In genomic region chr4:150145090-150145949, GRCh38 we compare ENCODE assay signal across 15 cellular contexts.
A peak's percentile ranks its signal among the peaks of the same experiment; 100 is the strongest.
DNase-seq lines count a peak whose midpoint lies in the region; ATAC-seq, FAIRE-seq and TF ChIP-seq lines count a peak whose summit lies in the region.
"Had no signal": no experiment of that assay in that cellular context is flagged by ENCODE, and none has a peak within 500 bp of the region (broad histone marks: within the 10 kb centered on the region; RNA-seq: fewer than 3 reads in every experiment).

No MANE protein-coding gene starts in this region.

- ATAC-seq in HepG2 (peak; percentile 49; the same call in 1 of the 3 replicates), right lobe of liver (no peak), upper lobe of right lung (peak; percentile 29), GM21381 (IDR thresholded peaks at IDR 0.05; ENCODE audit: unreplicated experiment) (no peak)
- ATAC-seq: activated CD8-positive, alpha-beta T cell treated with anti-CD3 and anti-CD28 coated beads for 36 hours had no signal

- no peaks in the 10 kb centered on the region for H3K27me3 ChIP-seq in HepG2 (ENCODE audit: control insufficient read depth in 1 of 2, insufficient read depth in 2 of 2, low read length in 2 of 2)
- no peaks in the 10 kb centered on the region for H3K27me3 ChIP-seq in right lobe of liver
- no peaks in the 10 kb centered on the region for H3K27me3 ChIP-seq in adipocyte (replicated peaks; ENCODE audit: control insufficient read depth, insufficient read depth, low read length)
- H3K27me3 ChIP-seq in upper lobe of right lung: no peaks in the 10 kb centered on the region
- H3K27me3 ChIP-seq: transverse colon had no signal

- FAIRE-seq in HepG2 (lab: Jason Lieb, UNC): no peak

- no peak overlapping the region for H3K4me3 Mint-ChIP-seq in glutamatergic neuron (ENCODE audit: unreplicated experiment)
- no peak overlapping the region for H3K4me3 Mint-ChIP-seq in T-helper 2 cell treated with Interferon-gamma antibody and Interleukin-4, amounts not matched to agents 5 μg/mL and 100 μg/mL, for 36 hours
- H3K4me3 Mint-ChIP-seq: activated CD8-positive, alpha-beta T cell treated with anti-CD3 and anti-CD28 coated beads for 36 hours had no signal

- BruUV-seq in HepG2 (replicated peaks; lab: Mats Ljungman, UMichigan): no TSS peak

- H3K4me2 ChIP-seq in HepG2 (ENCODE audit: low read depth, low read length): no peak overlapping the region

- peaks cover 4% of the 10 kb centered on the region for H3K27me3 Mint-ChIP-seq in glutamatergic neuron (ENCODE audit: unreplicated experiment)
- peaks cover 7% of the 10 kb centered on the region for H3K27me3 Mint-ChIP-seq in T-helper 2 cell treated with Interferon-gamma antibody and Interleukin-4, amounts not matched to agents 5 μg/mL and 100 μg/mL, for 36 hours (ENCODE audit: low read depth)

- H3K27ac Mint-ChIP-seq in glutamatergic neuron (ENCODE audit: unreplicated experiment): no peak overlapping the region
- H3K27ac Mint-ChIP-seq in T-helper 2 cell treated with Interferon-gamma antibody and Interleukin-4, amounts not matched to agents 5 μg/mL and 100 μg/mL, for 36 hours: no peak overlapping the region
- H3K27ac Mint-ChIP-seq: activated CD8-positive, alpha-beta T cell treated with anti-CD3 and anti-CD28 coated beads for 36 hours had no signal

- no peaks in the 10 kb centered on the region for H4K20me1 ChIP-seq in HepG2 (ENCODE audit: insufficient read depth, low read length)

- DNase-seq in HepG2 (ENCODE audit: low spot score) (no peak), right lobe of liver (no peak), adipocyte (ENCODE audit: low read depth) (peak; percentile 44), glutamatergic neuron (no peak), upper lobe of right lung (no peak), dedifferentiated amniotic fluid mesenchymal stem cell (ENCODE audit: extremely low spot score) (no peak)
- DNase-seq in T-helper 2 cell treated with Interferon-gamma antibody and Interleukin-4, amounts not matched to agents 5 μg/mL and 100 μg/mL, for 36 hours (ENCODE audit: low spot score): no peak
- DNase-seq: activated CD8-positive, alpha-beta T cell treated with anti-CD3 and anti-CD28 coated beads for 36 hours; DMS153; Kasumi-1; NCI-H187; SHP77; transverse colon had no signal

- H3K36me3 Mint-ChIP-seq in glutamatergic neuron (ENCODE audit: unreplicated experiment): no peaks in the 10 kb centered on the region
- no peaks in the 10 kb centered on the region for H3K36me3 Mint-ChIP-seq in T-helper 2 cell treated with Interferon-gamma antibody and Interleukin-4, amounts not matched to agents 5 μg/mL and 100 μg/mL, for 36 hours (ENCODE audit: low read depth)

- H2AFZ ChIP-seq in HepG2 (ENCODE audit: low read length): no peak overlapping the region

- no peak for TF ChIP-seq EP300 in HepG2 (IDR thresholded peaks at IDR 0.05; ENCODE audit: low read depth in 2 of 2, low read length in 2 of 2)
- TF ChIP-seq EP300 in HepG2 (CRISPR knock-in tag; IDR thresholded peaks at IDR 0.05; ENCODE audit: borderline replicate concordance): no peak

- no peak for TF ChIP-seq CTCF in HepG2 (CRISPR knock-in tag; IDR thresholded peaks at IDR 0.05)
- no peak for TF ChIP-seq CTCF in right lobe of liver (IDR thresholded peaks at IDR 0.05)
- TF ChIP-seq CTCF in glutamatergic neuron (IDR thresholded peaks at IDR 0.05; ENCODE audit: partially characterized antibody, unreplicated experiment): peak; percentile 25
- peak; percentile 18 for TF ChIP-seq CTCF in upper lobe of right lung (IDR thresholded peaks at IDR 0.05)

- H3K4me1 ChIP-seq in HepG2 (ENCODE audit: insufficient read depth, low read length) (no peaks in the 10 kb centered on the region), right lobe of liver (no peaks in the 10 kb centered on the region), adipocyte (ENCODE audit: control insufficient read depth, insufficient read depth, low read length) (peaks cover 26% of the 10 kb centered on the region), upper lobe of right lung (peaks cover 10% of the 10 kb centered on the region)
- H3K4me1 ChIP-seq: prostate gland had no signal

- H3K4me3 ChIP-seq in HepG2 (replicated peaks in 1 of 3; ENCODE audit: insufficient read depth in 1 of 3, low read depth in 2 of 3, low read length in 3 of 3) (no peak overlapping the region), right lobe of liver (no peak overlapping the region), adipocyte (ENCODE audit: low read length) (no peak overlapping the region), upper lobe of right lung (no peak overlapping the region)
- H3K4me3 ChIP-seq: prostate gland, transverse colon had no signal

- H3K79me2 ChIP-seq in HepG2 (ENCODE audit: insufficient read depth, low read length): no peaks in the 10 kb centered on the region

- intact Hi-C loops in HepG2 (cut with micrococcal nuclease; ENCODE audit: unreplicated experiment): no loop called here
- intact Hi-C loops in right lobe of liver (cut with DNase I): no loop called here
- intact Hi-C loops in upper lobe of right lung (cut with DNase I): no loop called here

- in situ Hi-C loops in HepG2 (cut with HindIII; ENCODE audit: extremely low pct_ligation_motif_present, low pct_unique_long_range_greater_than_20kb): no loop called here

- no peak for TF ChIP-seq RAD21 in HepG2 (CRISPR knock-in tag; IDR thresholded peaks at IDR 0.05)

- H3K27ac ChIP-seq in HepG2 (ENCODE audit: extremely low read length, insufficient read depth, low read length) (no peak overlapping the region), right lobe of liver (no peak overlapping the region), upper lobe of right lung (no peak overlapping the region)
- H3K27ac ChIP-seq: prostate gland, transverse colon had no signal

- H3K36me3 ChIP-seq in HepG2 (replicated peaks in 1 of 2; ENCODE audit: control insufficient read depth in 1 of 2, insufficient read depth in 2 of 2, low read length in 2 of 2) (no peaks in the 10 kb centered on the region), right lobe of liver (no peaks in the 10 kb centered on the region), adipocyte (ENCODE audit: control insufficient read depth, insufficient read depth, low read length, severe bottlenecking) (no peaks in the 10 kb centered on the region), upper lobe of right lung (no peaks in the 10 kb centered on the region)
- H3K36me3 ChIP-seq: prostate gland, transverse colon had no signal

- TF ChIP-seq POLR2A in HepG2 (IDR thresholded peaks at IDR 0.05; ENCODE audit: insufficient read depth in 1 of 2, low read depth in 2 of 2, low read length in 2 of 2) (no peak), right lobe of liver (IDR thresholded peaks at IDR 0.05) (no peak)

- H3K4me1 Mint-ChIP-seq in glutamatergic neuron (ENCODE audit: low read depth, unreplicated experiment): peaks cover 2% of the 10 kb centered on the region
- H3K4me1 Mint-ChIP-seq in T-helper 2 cell treated with Interferon-gamma antibody and Interleukin-4, amounts not matched to agents 5 μg/mL and 100 μg/mL, for 36 hours (ENCODE audit: low read depth): peaks cover 4% of the 10 kb centered on the region

- 0% methylated on average over 1 of the region's 1 CpG for whole genome bisulfite sequencing in HepG2 (ENCODE audit: low lambda C conversion rate)
- 15% methylated on average over 1 of the region's 1 CpG for WGBS in right lobe of liver (ENCODE audit: insufficient coverage, low coverage, low lambda C conversion rate, missing lambda C conversion rate)

- POLR2A ChIA-PET in HepG2 (lab: Yijun Ruan, JAX): no interaction called here

- H3K9me3 Mint-ChIP-seq in glutamatergic neuron (ENCODE audit: unreplicated experiment): no peaks in the 10 kb centered on the region
- H3K9me3 Mint-ChIP-seq in T-helper 2 cell treated with Interferon-gamma antibody and Interleukin-4, amounts not matched to agents 5 μg/mL and 100 μg/mL, for 36 hours: peaks cover 6% of the 10 kb centered on the region
- H3K9me3 Mint-ChIP-seq: activated CD8-positive, alpha-beta T cell treated with anti-CD3 and anti-CD28 coated beads for 36 hours had no signal

- no peaks in the 10 kb centered on the region for H3K9me3 ChIP-seq in HepG2 (ENCODE audit: low read length)
- no peaks in the 10 kb centered on the region for H3K9me3 ChIP-seq in right lobe of liver
- H3K9me3 ChIP-seq in adipocyte (ENCODE audit: control insufficient read depth, low read length): no peaks in the 10 kb centered on the region
- H3K9me3 ChIP-seq in upper lobe of right lung: no peaks in the 10 kb centered on the region
- H3K9me3 ChIP-seq: prostate gland, transverse colon had no signal

- H3K9ac ChIP-seq in HepG2 (ENCODE audit: insufficient read depth, low read depth, low read length) (no peak overlapping the region), adipocyte (ENCODE audit: low read length) (no peak overlapping the region)

- CTCF ChIA-PET in HepG2 (lab: Yijun Ruan, JAX; ENCODE audit: low intra/inter-chr PET ratio, low total read pairs): no interaction called here

TF ChIP-seq in HepG2, 621 proteins besides CTCF, POLR2A, EP300 and RAD21 (continues in another document):
- TF ChIP-seq IKZF5 (CRISPR knock-in tag; IDR thresholded peaks at IDR 0.05): no peak
- no peak for TF ChIP-seq MED8 (CRISPR knock-in tag; IDR thresholded peaks at IDR 0.05; ENCODE audit: insufficient replicate concordance)
- no peak for TF ChIP-seq RFX1 (IDR thresholded peaks at IDR 0.05)
- no peak for TF ChIP-seq RORA (CRISPR knock-in tag; IDR thresholded peaks at IDR 0.05)
- TF ChIP-seq ZBTB7A (CRISPR knock-in tag; IDR thresholded peaks at IDR 0.05): no peak
- TF ChIP-seq RFXAP (CRISPR knock-in tag; IDR thresholded peaks at IDR 0.05; ENCODE audit: borderline replicate concordance): no peak
- TF ChIP-seq ZNF530 (CRISPR knock-in tag; IDR thresholded peaks at IDR 0.05; ENCODE audit: low read depth): no peak
- TF ChIP-seq CBX1 (IDR thresholded peaks at IDR 0.05; ENCODE audit: low read depth): no peak

Comparison
In these comparisons a context has a peak if more than half of its experiments do, and no peak if none do; other contexts are left out.
1. ATAC-seq: peak in HepG2 (single experiment) and upper lobe of right lung (single experiment); none in right lobe of liver (0 of 4) and GM21381 (single experiment).
2. CTCF ChIP-seq: peak in glutamatergic neuron (single experiment) and upper lobe of right lung (single experiment); none in HepG2 (single experiment) and right lobe of liver (0 of 4).